Comparison of ENCODE assay signal across 24 cellular contexts in genomic region chr12:116448165-116448756, GRCh38.
"Had no signal": no experiment of that assay in that cellular context is flagged by ENCODE, and none has a peak within 500 bp of the region (broad histone marks: within the 10 kb centered on the region; RNA-seq: fewer than 3 reads in every experiment).

No MANE protein-coding gene starts in this region.

- H3K27me3 Mint-ChIP-seq: activated CD4-positive, alpha-beta memory T cell treated with anti-CD3 and anti-CD28 coated beads, Interleukin-2, amount 10 ng/mL, durations not matched to agents 7 days and 5 days; activated CD4-positive, alpha-beta T cell treated with anti-CD3 and anti-CD28 coated beads for 36 hours; activated naive CD8-positive, alpha-beta T cell; activated T-helper 17 cell treated with anti-CD3 and anti-CD28 coated beads, Interleukin-2, amount 50 U/mL, for 72 hours; T-helper 17 cell had no signal

- H3K27ac Mint-ChIP-seq: activated CD4-positive, alpha-beta memory T cell treated with anti-CD3 and anti-CD28 coated beads, Interleukin-2, amount 10 ng/mL, durations not matched to agents 7 days and 5 days; activated CD4-positive, alpha-beta T cell treated with anti-CD3 and anti-CD28 coated beads for 36 hours; activated naive CD4-positive, alpha-beta T cell treated with anti-CD3 and anti-CD28 coated beads for 36 hours; activated naive CD8-positive, alpha-beta T cell; activated T-helper 17 cell treated with anti-CD3 and anti-CD28 coated beads, Interleukin-2, amount 50 U/mL, for 72 hours; T-helper 17 cell had no signal

- ATAC-seq: activated CD4-positive, alpha-beta T cell treated with anti-CD3 and anti-CD28 coated beads for 36 hours; activated T-helper 17 cell treated with anti-CD3 and anti-CD28 coated beads, Interleukin-2, amount 50 U/mL, for 72 hours; T-helper 17 cell had no signal

- H3K27me3 ChIP-seq: cardiac muscle cell had no signal

- H3K36me3 Mint-ChIP-seq: activated naive CD8-positive, alpha-beta T cell; brain had no signal

- H3K27ac ChIP-seq: cardiac muscle cell, WERI-Rb-1 had no signal

- H3K36me3 ChIP-seq: cardiac muscle cell, WERI-Rb-1 had no signal

- H3K4me1 Mint-ChIP-seq: activated CD4-positive, alpha-beta memory T cell treated with anti-CD3 and anti-CD28 coated beads, Interleukin-2, amount 10 ng/mL, durations not matched to agents 7 days and 5 days; brain had no signal

- H3K4me3 Mint-ChIP-seq: activated CD4-positive, alpha-beta memory T cell treated with anti-CD3 and anti-CD28 coated beads, Interleukin-2, amount 10 ng/mL, durations not matched to agents 7 days and 5 days; activated CD4-positive, alpha-beta T cell treated with anti-CD3 and anti-CD28 coated beads for 36 hours; activated naive CD4-positive, alpha-beta T cell treated with anti-CD3 and anti-CD28 coated beads for 36 hours; activated naive CD8-positive, alpha-beta T cell; activated T-helper 17 cell treated with anti-CD3 and anti-CD28 coated beads, Interleukin-2, amount 50 U/mL, for 72 hours; brain; T-helper 17 cell had no signal

- H3K9me3 Mint-ChIP-seq: activated CD4-positive, alpha-beta memory T cell treated with anti-CD3 and anti-CD28 coated beads, Interleukin-2, amount 10 ng/mL, durations not matched to agents 7 days and 5 days; activated naive CD4-positive, alpha-beta T cell treated with anti-CD3 and anti-CD28 coated beads for 36 hours; activated T-helper 17 cell treated with anti-CD3 and anti-CD28 coated beads, Interleukin-2, amount 50 U/mL, for 72 hours had no signal

- DNase-seq: activated CD4-positive, alpha-beta memory T cell treated with anti-CD3 and anti-CD28 coated beads, Interleukin-2, amount 10 ng/mL, durations not matched to agents 7 days and 5 days; activated CD4-positive, alpha-beta T cell treated with anti-CD3 and anti-CD28 coated beads for 36 hours; activated CD4-positive, alpha-beta T cell treated with anti-CD3 and anti-CD28 coated beads, Interleukin-2, amount 50 U/mL, for 1 hour; activated gamma-delta T cell; activated naive CD4-positive, alpha-beta T cell treated with anti-CD3 and anti-CD28 coated beads for 36 hours; activated T-cell treated with anti-CD3 and anti-CD28 coated beads for 4 hours; activated T-cell treated with anti-CD3 and anti-CD28 coated beads, Interleukin-2, amount 50 U/mL, for 48 hours; amygdala; Karpas-422; NCI-H1105 treated with DMSO at 0.1 percent for 48 hours; NCI-H1436 treated with DMSO at 0.1 percent for 48 hours; NCI-H187; NCI-H2081; NCI-H510A treated with DMSO at 0.1 percent for 48 hours; NCI-H69; SIG-M5; T-helper 17 cell; T1000; WERI-Rb-1 had no signal

- H3K4me3 ChIP-seq: cardiac muscle cell, K562 had no signal
